21 cellular contexts compared by ENCODE assay signal in the genomic region with DNA sequence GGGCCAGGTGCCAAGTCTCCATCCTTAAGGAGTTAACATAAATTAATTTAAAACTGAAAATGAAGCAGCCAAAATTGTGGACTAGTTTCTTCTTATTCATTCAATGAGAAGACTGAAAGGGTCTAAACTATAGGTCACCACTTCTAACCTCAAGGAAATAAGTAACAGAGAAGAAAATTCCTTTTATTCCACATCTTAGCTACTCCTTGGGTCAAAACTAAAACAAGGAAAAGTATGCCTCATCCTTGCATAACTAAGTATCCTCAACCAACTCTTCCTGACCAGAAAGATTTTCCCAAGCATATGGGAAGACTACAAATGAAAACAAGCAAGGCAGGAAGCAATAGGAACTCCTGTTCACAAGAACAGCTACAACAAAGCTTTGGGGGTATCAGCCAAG.
"Had no signal": no experiment of that assay in that cellular context is flagged by ENCODE, and none has a peak within 500 bp of the region (broad histone marks: within the 10 kb centered on the region; RNA-seq: fewer than 3 reads in every experiment).

No MANE protein-coding gene starts in this region.

- H3K36me3 ChIP-seq: neutrophil, right atrium auricular region, sigmoid colon, tibial nerve had no signal

- DNase-seq: cerebellar nuclear complex; erythroblast; foreskin melanocyte; heart right ventricle; immature natural killer cell; kidney; left colon; mesendoderm; naive thymus-derived CD4-positive, alpha-beta T cell; posterior cingulate gyrus; sigmoid colon; stimulated activated CD4-positive, alpha-beta T cell treated with anti-CD3 and anti-CD28 coated beads, Interleukin-2, amount 100 ng/mL, for 24 hours; stimulated activated CD4-positive, alpha-beta T cell treated with anti-CD3 and anti-CD28 coated beads, Interleukin-4, amount 100 ng/mL, for 4 hours; stimulated activated naive B cell treated with anti-CD40 and anti-IgM and Interleukin-4, amounts not matched to agents 10 μg/mL and 1 μg/mL and 100 μg/mL, for 72 hours; stimulated activated naive CD8-positive, alpha-beta T cell treated with anti-CD3 and anti-CD28 coated beads, Interleukin-15, amount 100 ng/mL, for 72 hours; testis had no signal

- H3K4me1 ChIP-seq: testis, tibial nerve had no signal

- H3K27ac ChIP-seq: neutrophil, right atrium auricular region, sigmoid colon, skin epidermis, testis, tibial nerve had no signal

- H3K27me3 ChIP-seq: heart right ventricle, neutrophil, right atrium auricular region, sigmoid colon, testis, tibial nerve had no signal

- H3K27ac Mint-ChIP-seq: dendritic cell treated with granulocyte-macrophage colony-stimulating factor and Interleukin-4, amounts not matched to agents 40 ng/mL and 50 ng/mL, for 4 days; naive thymus-derived CD4-positive, alpha-beta T cell; stimulated activated naive B cell treated with anti-CD40 and anti-IgM and Interleukin-4, amounts not matched to agents 10 μg/mL and 1 μg/mL and 100 μg/mL, for 72 hours; stimulated activated naive CD8-positive, alpha-beta T cell treated with anti-CD3 and anti-CD28 coated beads, Interleukin-15, amount 100 ng/mL, for 72 hours had no signal

- H3K4me3 Mint-ChIP-seq: dendritic cell treated with granulocyte-macrophage colony-stimulating factor and Interleukin-4, amounts not matched to agents 40 ng/mL and 50 ng/mL, for 4 days; immature natural killer cell; naive thymus-derived CD4-positive, alpha-beta T cell; stimulated activated naive B cell treated with anti-CD40 and anti-IgM and Interleukin-4, amounts not matched to agents 10 μg/mL and 1 μg/mL and 100 μg/mL, for 72 hours; stimulated activated naive CD8-positive, alpha-beta T cell treated with anti-CD3 and anti-CD28 coated beads, Interleukin-15, amount 100 ng/mL, for 72 hours had no signal

- H3K4me3 ChIP-seq: heart right ventricle, right atrium auricular region, sigmoid colon, skin epidermis, testis, tibial nerve had no signal

- H3K9me3 Mint-ChIP-seq: dendritic cell treated with granulocyte-macrophage colony-stimulating factor and Interleukin-4, amounts not matched to agents 40 ng/mL and 50 ng/mL, for 4 days; immature natural killer cell; naive thymus-derived CD4-positive, alpha-beta T cell; stimulated activated naive B cell treated with anti-CD40 and anti-IgM and Interleukin-4, amounts not matched to agents 10 μg/mL and 1 μg/mL and 100 μg/mL, for 72 hours; stimulated activated naive CD8-positive, alpha-beta T cell treated with anti-CD3 and anti-CD28 coated beads, Interleukin-15, amount 100 ng/mL, for 72 hours had no signal

- ATAC-seq: heart right ventricle; left colon; naive thymus-derived CD4-positive, alpha-beta T cell; stimulated activated naive B cell treated with anti-CD40 and anti-IgM and Interleukin-4, amounts not matched to agents 10 μg/mL and 1 μg/mL and 100 μg/mL, for 72 hours; stimulated activated naive CD8-positive, alpha-beta T cell treated with anti-CD3 and anti-CD28 coated beads, Interleukin-15, amount 100 ng/mL, for 72 hours had no signal

- H3K9me3 ChIP-seq: heart right ventricle, neutrophil, right atrium auricular region, sigmoid colon, testis, tibial nerve had no signal

- H3K27me3 Mint-ChIP-seq: dendritic cell treated with granulocyte-macrophage colony-stimulating factor and Interleukin-4, amounts not matched to agents 40 ng/mL and 50 ng/mL, for 4 days; naive thymus-derived CD4-positive, alpha-beta T cell; stimulated activated naive B cell treated with anti-CD40 and anti-IgM and Interleukin-4, amounts not matched to agents 10 μg/mL and 1 μg/mL and 100 μg/mL, for 72 hours; stimulated activated naive CD8-positive, alpha-beta T cell treated with anti-CD3 and anti-CD28 coated beads, Interleukin-15, amount 100 ng/mL, for 72 hours had no signal
